Comparison of ENCODE assay signal across 12 cellular contexts in the genomic region with DNA sequence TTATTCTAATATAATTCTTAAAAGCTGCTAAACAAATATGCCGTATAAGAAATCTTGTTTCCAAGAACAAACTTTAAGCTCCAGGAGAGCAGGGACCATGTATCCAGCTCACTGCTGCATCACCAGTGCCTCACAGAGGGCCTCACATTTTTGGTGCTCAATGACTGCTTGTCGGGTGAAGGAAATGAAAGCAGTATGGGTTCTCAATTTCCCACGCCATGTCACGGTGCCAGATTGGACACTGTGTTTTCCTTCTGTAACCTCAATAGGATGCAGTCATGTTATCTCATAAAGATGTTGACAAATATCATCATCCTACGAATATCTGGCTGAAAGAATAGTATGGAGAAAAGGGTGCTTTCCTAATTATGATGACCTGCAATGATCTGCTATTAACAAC.
DNase-seq lines count a peak whose midpoint lies in the region; ATAC-seq, FAIRE-seq and TF ChIP-seq lines count a peak whose summit lies in the region.
"Had no signal": no experiment of that assay in that cellular context is flagged by ENCODE, and none has a peak within 500 bp of the region (broad histone marks: within the 10 kb centered on the region; RNA-seq: fewer than 3 reads in every experiment).

No MANE protein-coding gene starts in this region.

- H2AFZ ChIP-seq in astrocyte (ENCODE audit: low read depth, low read length): no peak overlapping the region
- H2AFZ ChIP-seq in neuronal stem cell (ENCODE audit: low read length): no peak overlapping the region

- POLR2A ChIA-PET in CD4-positive, alpha-beta T cell (lab: Charles Lee): no interaction called here

- peaks cover 13% of the 10 kb centered on the region for H3K4me1 ChIP-seq in astrocyte (ENCODE audit: insufficient read depth, low read length)
- peaks cover 9 to 29% of the 10 kb centered on the region in 2 donors for H3K4me1 ChIP-seq in neuronal stem cell (ENCODE audit: control insufficient read depth in 2 of 2, insufficient read depth in 1 of 2, low read depth in 1 of 2, low read length in 2 of 2)

- no peak for TF ChIP-seq CTCF in astrocyte (IDR thresholded peaks at IDR 0.05; ENCODE audit: insufficient read depth, low read depth, low read length)
- no peak for TF ChIP-seq CTCF in CD4-positive, alpha-beta T cell (IDR thresholded peaks at IDR 0.05)

- no peak overlapping the region for H3K27ac ChIP-seq in astrocyte (ENCODE audit: low read depth, low read length)
- no peak overlapping the region for H3K27ac ChIP-seq in CD4-positive, alpha-beta T cell (ENCODE audit: low read depth, low read length)
- no peak overlapping the region for H3K27ac ChIP-seq in neuronal stem cell (replicated peaks; ENCODE audit: low read length)
- H3K27ac ChIP-seq: SJSA1, testis had no signal

- no CpG with 5 or more reads among the region's 5 CpGs for WGBS in neuronal stem cell (ENCODE audit: extremely low coverage in 2 of 2, insufficient read length in 2 of 2, insufficient replicate concordance in 1 of 2), 2 donors

- H3K36me3 ChIP-seq in astrocyte (ENCODE audit: insufficient read depth, low read length): no peaks in the 10 kb centered on the region
- no peaks in the 10 kb centered on the region for H3K36me3 ChIP-seq in neuronal stem cell (replicated peaks in 1 of 2; ENCODE audit: control insufficient read depth in 2 of 2, insufficient read depth in 2 of 2, low read length in 2 of 2)
- H3K36me3 ChIP-seq: SJSA1 had no signal

- H3K18ac ChIP-seq in neuronal stem cell (ENCODE audit: low read length): no peak overlapping the region

- H3K27me3 ChIP-seq in astrocyte (ENCODE audit: insufficient read depth, low read length): no peaks in the 10 kb centered on the region
- H3K27me3 ChIP-seq in CD4-positive, alpha-beta T cell (ENCODE audit: control insufficient read depth, insufficient read depth, low read length): no peaks in the 10 kb centered on the region
- no peaks in the 10 kb centered on the region for H3K27me3 ChIP-seq in neuronal stem cell (ENCODE audit: control insufficient read depth in 3 of 3, insufficient read depth in 3 of 3, low read depth in 1 of 3, low read length in 3 of 3)
- H3K27me3 ChIP-seq: SJSA1, testis had no signal

- H3K4me1 Mint-ChIP-seq in astrocyte (ENCODE audit: low read depth, unreplicated experiment): peaks cover 18% of the 10 kb centered on the region
- no peaks in the 10 kb centered on the region for H3K4me1 Mint-ChIP-seq in CD4-positive, alpha-beta T cell (ENCODE audit: low read depth)

- H4K20me1 ChIP-seq in astrocyte (ENCODE audit: insufficient read depth, low read length): no peaks in the 10 kb centered on the region

- no peak overlapping the region for H2BK120ac ChIP-seq in neuronal stem cell (ENCODE audit: low read depth, low read length)

- no peaks in the 10 kb centered on the region for H3K79me2 ChIP-seq in astrocyte (ENCODE audit: insufficient read depth, low read length)

- no peak overlapping the region for H3K4ac ChIP-seq in neuronal stem cell (ENCODE audit: low read length)

- peaks cover 8% of the 10 kb centered on the region for H3K27me3 Mint-ChIP-seq in astrocyte (ENCODE audit: low read depth, unreplicated experiment)
- no peaks in the 10 kb centered on the region for H3K27me3 Mint-ChIP-seq in CD4-positive, alpha-beta T cell

- ATAC-seq in CD4-positive, alpha-beta T cell (ENCODE audit: poor library complexity): no peak

- H2BK15ac ChIP-seq in neuronal stem cell (ENCODE audit: low read length): no peak overlapping the region

- H3K9ac ChIP-seq in astrocyte (ENCODE audit: low read length): no peak overlapping the region
- H3K9ac ChIP-seq in neuronal stem cell (ENCODE audit: low read depth, low read length, poor library complexity): no peak overlapping the region

- H2BK12ac ChIP-seq in neuronal stem cell (ENCODE audit: low read length): no peak overlapping the region

- no peak overlapping the region for H2AK5ac ChIP-seq in neuronal stem cell (ENCODE audit: low read depth, low read length)

- peak; percentile 9 for DNase-seq in Daoy (ENCODE audit: low read depth)
- DNase-seq in GM19239 (ENCODE audit: insufficient read length, low spot score): no peak
- DNase-seq in astrocyte (ENCODE audit: low read depth): no peak
- peak; percentile 6 for DNase-seq in medulla oblongata (ENCODE audit: extremely low spot score)
- no peak for DNase-seq in CD4-positive, alpha-beta T cell
- DNase-seq in neuronal stem cell (ENCODE audit: low spot score): no peak
- DNase-seq in HTR-8/SVneo (ENCODE audit: insufficient read length, low spot score): no peak
- DNase-seq in T1000 (lab: John Stamatoyannopoulos, UW): no peak
- DNase-seq: activated gamma-delta T cell; stimulated activated CD4-positive, alpha-beta T cell treated with anti-CD3 and anti-CD28 coated beads, Interleukin-4, amount 100 ng/mL, for 24 hours had no signal

- H3K4me2 ChIP-seq in astrocyte (ENCODE audit: low read length): peak overlapping the region; percentile 54
- no peak overlapping the region for H3K4me2 ChIP-seq in neuronal stem cell (ENCODE audit: insufficient read depth, low read length, poor library complexity, severe bottlenecking)

- no peak overlapping the region for H3K14ac ChIP-seq in neuronal stem cell (ENCODE audit: low read length)

- H3K9me3 ChIP-seq in astrocyte (ENCODE audit: insufficient read depth, low read depth, low read length) (no peaks in the 10 kb centered on the region), neuronal stem cell (replicated peaks in 1 of 2; ENCODE audit: control insufficient read depth in 2 of 2, insufficient read depth in 1 of 2, low read depth in 1 of 2, low read length in 2 of 2) (no peaks in the 10 kb centered on the region)
- no peaks in the 10 kb centered on the region for H3K9me3 ChIP-seq in CD4-positive, alpha-beta T cell (ENCODE audit: control insufficient read depth, low read length)
- H3K9me3 ChIP-seq: SJSA1, testis had no signal

- no peak overlapping the region for H4K91ac ChIP-seq in neuronal stem cell (ENCODE audit: low read depth, low read length, poor library complexity)

- no peaks in the 10 kb centered on the region for H3K79me1 ChIP-seq in neuronal stem cell (ENCODE audit: low read depth, low read length)

- FAIRE-seq in GM19239 (lab: Jason Lieb, UNC): peak; percentile 66
- no peak for FAIRE-seq in astrocyte (lab: Jason Lieb, UNC)
- no peak for FAIRE-seq in HTR-8/SVneo (lab: Jason Lieb, UNC)

- no peak overlapping the region for H4K8ac ChIP-seq in neuronal stem cell (ENCODE audit: low read depth, low read length)

- CTCF ChIA-PET in CD4-positive, alpha-beta T cell (lab: Charles Lee): interaction anchor here (1.0 kb wide), 1 partner anchor 12 kb away, joined by 4 read pairs; no protein-coding TSS in a partner anchor

- no peaks in the 10 kb centered on the region for H3K9me3 Mint-ChIP-seq in astrocyte (ENCODE audit: unreplicated experiment)
- H3K9me3 Mint-ChIP-seq in CD4-positive, alpha-beta T cell: no peaks in the 10 kb centered on the region

- H3K4me3 ChIP-seq in astrocyte (ENCODE audit: insufficient read depth, low read depth, low read length) (no peak overlapping the region), neuronal stem cell (ENCODE audit: low read length in 2 of 2) (no peak overlapping the region)
- H3K4me3 ChIP-seq: SJSA1, testis had no signal

- no peak overlapping the region for H3K27ac Mint-ChIP-seq in astrocyte (ENCODE audit: unreplicated experiment)
- no peak overlapping the region for H3K27ac Mint-ChIP-seq in CD4-positive, alpha-beta T cell

- no peak overlapping the region for H3K23ac ChIP-seq in neuronal stem cell (ENCODE audit: low read depth, low read length, poor library complexity)

- no peak overlapping the region for H3K4me3 Mint-ChIP-seq in astrocyte (ENCODE audit: unreplicated experiment)
- no peak overlapping the region for H3K4me3 Mint-ChIP-seq in CD4-positive, alpha-beta T cell

- intact Hi-C loops in CD4-positive, alpha-beta T cell (cut with DNase I, micrococcal nuclease): no loop called here

- no peak overlapping the region for H2BK5ac ChIP-seq in neuronal stem cell (ENCODE audit: low read length)

- no peaks in the 10 kb centered on the region for H3K36me3 Mint-ChIP-seq in astrocyte (ENCODE audit: low read depth, unreplicated experiment)
- peaks cover 10% of the 10 kb centered on the region for H3K36me3 Mint-ChIP-seq in CD4-positive, alpha-beta T cell (ENCODE audit: low read depth)

Comparison
In these comparisons a context has a peak if more than half of its experiments do, and no peak if none do; other contexts are left out.
1. DNase-seq: peak in Daoy (single experiment) and medulla oblongata (single experiment); none in GM19239 (single experiment), astrocyte (single experiment), CD4-positive, alpha-beta T cell (0 of 10), neuronal stem cell (single experiment), HTR-8/SVneo (single experiment) and T1000 (single experiment).